ENCODE assay signal across 8 cellular contexts in the genomic region with DNA sequence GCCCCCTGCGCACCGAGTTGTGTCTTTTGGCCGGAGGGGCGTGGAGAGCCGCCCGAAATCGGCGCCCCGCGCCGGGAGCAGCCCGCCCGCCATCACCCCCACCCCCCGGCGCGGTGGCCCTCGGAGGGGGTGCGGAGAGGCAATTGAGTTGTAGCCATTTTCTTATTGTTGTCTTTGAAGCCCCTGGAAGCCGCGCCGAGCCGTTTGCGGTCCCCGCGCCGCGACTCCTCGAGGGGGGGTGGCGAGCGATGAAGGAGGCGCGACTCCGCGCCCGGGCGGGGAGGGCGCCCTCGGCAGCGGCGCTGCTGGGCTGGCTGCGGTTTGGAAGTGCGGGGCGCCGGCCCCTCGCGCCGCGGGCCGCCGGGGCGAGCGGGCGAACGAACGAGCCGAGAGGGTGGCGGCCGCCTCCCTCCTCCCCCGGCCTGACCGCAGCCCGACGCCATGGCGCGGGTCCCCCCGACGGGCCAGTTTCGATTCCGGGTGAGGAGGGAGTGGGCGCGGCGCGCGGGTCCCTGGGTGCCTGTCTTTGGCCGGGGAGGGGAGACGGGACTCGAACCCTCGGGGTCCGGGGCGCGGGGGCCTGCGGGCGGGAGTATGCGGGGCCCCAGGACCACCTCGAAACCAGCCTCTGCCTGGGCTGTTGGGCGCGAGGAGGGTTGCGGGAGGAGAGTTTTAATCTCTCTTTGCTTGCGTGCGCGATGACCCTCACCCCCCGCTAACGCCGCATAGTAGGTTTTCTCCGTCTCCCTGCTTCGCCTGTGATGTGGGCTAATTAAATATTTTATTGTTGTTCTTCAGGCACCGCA. TPM values are rescaled to one million over a fixed set of nuclear protein-coding genes. Genes with fewer than 3 reads are reported as not detected.
A peak's percentile ranks its signal among the peaks of the same experiment; 100 is the strongest.
DNase-seq lines count a peak whose midpoint lies in the region; ATAC-seq, FAIRE-seq and TF ChIP-seq lines count a peak whose summit lies in the region.

No MANE protein-coding gene starts in this region.

- peaks cover 4% of the 10 kb centered on the region; the same call in 1 of the 2 replicates for H3K9me3 ChIP-seq in HUES6 (ENCODE audit: control insufficient read depth, insufficient read depth, low read depth, low read length)
- H3K9me3 ChIP-seq in H1 (ENCODE audit: insufficient read depth in 2 of 2, low read depth in 1 of 2, low read length in 1 of 2) = no peaks in the 10 kb centered on the region
- H3K9me3 ChIP-seq in mononuclear cell (ENCODE audit: low read depth, low read length) = no peaks in the 10 kb centered on the region

- no peak overlapping the region for H3K4ac ChIP-seq in H1 (replicated peaks; ENCODE audit: insufficient read length, low read depth, low read length)

- H3K56ac ChIP-seq in H1 (replicated peaks; ENCODE audit: insufficient read length, low read depth, low read length) = no peak overlapping the region

- no peaks in the 10 kb centered on the region for H4K20me1 ChIP-seq in H1 (replicated peaks in 1 of 2; ENCODE audit: control insufficient read depth in 1 of 2, insufficient read depth in 2 of 2, low read length in 2 of 2)

- H3K4me2 ChIP-seq in H1 (ENCODE audit: insufficient read depth in 1 of 2, low read depth in 2 of 2, low read length in 2 of 2) = peak overlapping the region; percentile 75 to 81

- CTCF ChIA-PET in BJ (lab: Yijun Ruan, JAX) (interaction anchor here (1.2 kb wide), 1 partner anchor 528 kb away, joined by 3 read pairs; no protein-coding TSS in a partner anchor), H1 (lab: Charles Lee; ENCODE audit: partially characterized antibody) (interaction anchor here (0.8 to 1.4 kb wide), 2 partner anchors 23 to 141 kb away, joined by 3 read pairs; no protein-coding TSS in a partner anchor)

- no peak for DNase-seq in BJ (ENCODE audit: low read depth)
- peak; percentile 82 for DNase-seq in activated CD8-positive, alpha-beta memory T cell treated with anti-CD3 and anti-CD28 coated beads for 24 hours
- DNase-seq in H1 (ENCODE audit: low read depth in 1 of 2, low spot score in 2 of 2) = peak in 1 of 2 experiments; percentile 66
- DNase-seq in stimulated activated naive CD4-positive, alpha-beta T cell (lab: John Stamatoyannopoulos, UW) = peak; percentile 55 to 72 (median 67)

- H2AK5ac ChIP-seq in H1 (ENCODE audit: low read depth, low read length) = no peak overlapping the region

- no peak overlapping the region for H3K23ac ChIP-seq in H1 (ENCODE audit: insufficient read length)

- H2BK120ac ChIP-seq in H1 (replicated peaks; ENCODE audit: low read depth, low read length) = no peak overlapping the region

- no peak for ATAC-seq in GM21529 (IDR thresholded peaks at IDR 0.05; ENCODE audit: unreplicated experiment)
- no peak for ATAC-seq in HG03025 (IDR thresholded peaks at IDR 0.05; ENCODE audit: low FRiP score, unreplicated experiment)

- no peak overlapping the region for H2AFZ ChIP-seq in H1 (ENCODE audit: low read length)

- no peaks in the 10 kb centered on the region for H3K79me1 ChIP-seq in H1 (ENCODE audit: low read depth, low read length)

- peak overlapping the region; percentile 57; the same call in 1 of the 2 replicates for H3K27ac ChIP-seq in HUES6 (ENCODE audit: low read depth, low read length)
- peak overlapping the region; percentile 34; the same call in 1 of the 2 replicates for H3K27ac ChIP-seq in H1 (ENCODE audit: low read depth, low read length)

- H3K23me2 ChIP-seq in H1 (ENCODE audit: low read depth, low read length) = peaks cover 8% of the 10 kb centered on the region

- no peak for TF ChIP-seq CTCF in BJ (IDR thresholded peaks at IDR 0.05; ENCODE audit: insufficient read depth, low read depth, low read length)
- no peak for TF ChIP-seq CTCF in H1 (IDR thresholded peaks at IDR 0.05; ENCODE audit: control extremely low read depth in 1 of 3, insufficient read depth in 1 of 3, low read depth in 1 of 3, low read length in 3 of 3)

- H3K79me2 ChIP-seq in H1 (ENCODE audit: control insufficient read depth in 1 of 2, insufficient read depth in 2 of 2, low read length in 2 of 2) = peaks cover 0 to 44% of the 10 kb centered on the region in 2 experiments; a peak in 2 of 4 replicates

- TF ChIP-seq EP300 in H1 (IDR thresholded peaks at IDR 0.05; ENCODE audit: borderline replicate concordance in 1 of 2, low read depth in 2 of 2, low read length in 2 of 2) = no peak

- peak overlapping the region; percentile 83 for H3K9ac ChIP-seq in HUES6 (ENCODE audit: low read length)
- peak overlapping the region; percentile 72 to 94 (median 78); a peak in 6 of 7 replicates for H3K9ac ChIP-seq in H1 (replicated peaks in 1 of 4; ENCODE audit: extremely low read depth in 1 of 4, low read depth in 3 of 4, low read length in 3 of 4)

- peak overlapping the region; percentile 87 for H3K4me3 ChIP-seq in BJ (ENCODE audit: low read depth, low read length)
- H3K4me3 ChIP-seq in HUES6 (ENCODE audit: low read depth, low read length) = peak overlapping the region; percentile 91
- H3K4me3 ChIP-seq in H1 (ENCODE audit: extremely low read depth in 1 of 4, insufficient read depth in 2 of 4, low read depth in 3 of 4, low read length in 4 of 4) = peak overlapping the region; percentile 77 to 99 (median 81)
- peak overlapping the region; percentile 98 for H3K4me3 ChIP-seq in mononuclear cell (ENCODE audit: low read length)

- FAIRE-seq in H1 (lab: Jason Lieb, UNC) = no peak

- H3K4me1 ChIP-seq in HUES6 (ENCODE audit: control insufficient read depth, insufficient read depth, low read length) (peaks cover 23% of the 10 kb centered on the region), H1 (replicated peaks in 1 of 4; ENCODE audit: control insufficient read depth in 3 of 4, insufficient read depth in 4 of 4, low read length in 3 of 4) (peaks cover 0 to 8% (median 3%) of the 10 kb centered on the region in 4 experiments; a peak in 2 of 7 replicates), mononuclear cell (ENCODE audit: insufficient read depth, low read length) (peaks cover 49% of the 10 kb centered on the region)

- no peak overlapping the region for H2BK20ac ChIP-seq in H1 (ENCODE audit: low read length)

- no peak overlapping the region for H4K91ac ChIP-seq in H1 (replicated peaks; ENCODE audit: insufficient read length, low read length)

- TF ChIP-seq RAD21 in H1 (IDR thresholded peaks at IDR 0.05 in 1 of 2, conservative IDR thresholded peaks at IDR 0.05 in 1 of 2; ENCODE audit: low read depth in 2 of 2, low read length in 2 of 2) = no peak

- H4K5ac ChIP-seq in H1 (ENCODE audit: insufficient read length, low read depth, low read length) = no peak overlapping the region

- TF ChIP-seq POLR2A in H1 (IDR thresholded peaks at IDR 0.05; ENCODE audit: control extremely low read depth in 1 of 2, low read depth in 2 of 2, low read length in 2 of 2) = no peak

- POLR2A ChIA-PET in BJ (lab: Charles Lee) (interaction anchor here (0.6 to 1.5 kb wide), 4 partner anchors 44 to 814 kb away, joined by 3 to 7 read pairs (median 4); no protein-coding TSS in a partner anchor), H1 (lab: Charles Lee; ENCODE audit: partially characterized antibody) (interaction anchor here (0.6 to 2.6 kb wide), 8 partner anchors 10 to 1276 kb away, joined by 4 to 36 read pairs (median 6); a partner anchor contains a TSS)

- H3K14ac ChIP-seq in H1 (ENCODE audit: insufficient read length) = no peak overlapping the region

- peak overlapping the region; percentile 94; the same call in 1 of the 2 replicates for H4K8ac ChIP-seq in H1 (ENCODE audit: extremely low read depth, insufficient read depth, low read length)

- no peaks in the 10 kb centered on the region for H3K36me3 ChIP-seq in BJ (ENCODE audit: control insufficient read depth, insufficient read depth, low read length)
- H3K36me3 ChIP-seq in HUES6 (ENCODE audit: control insufficient read depth, insufficient read depth, low read length) = peaks cover 6% of the 10 kb centered on the region; the same call in 1 of the 2 replicates
- peaks cover 0 to 18% (median 0%) of the 10 kb centered on the region in 4 experiments; a peak in 1 of 8 replicates for H3K36me3 ChIP-seq in H1 (ENCODE audit: control insufficient read depth in 2 of 4, insufficient read depth in 4 of 4, low read length in 3 of 4)

- H3K18ac ChIP-seq in H1 (ENCODE audit: extremely low read depth, low read length) = no peak overlapping the region; the same call in none of the 2 replicates

- no peak overlapping the region for H2BK12ac ChIP-seq in H1 (ENCODE audit: low read depth, low read length)

- no peak overlapping the region for H2BK15ac ChIP-seq in H1 (ENCODE audit: low read length)

- H2BK5ac ChIP-seq in H1 (ENCODE audit: low read depth, low read length) = no peak overlapping the region

- no peaks in the 10 kb centered on the region for H3K27me3 ChIP-seq in BJ (ENCODE audit: control insufficient read depth, insufficient read depth, low read length)
- H3K27me3 ChIP-seq in HUES6 (ENCODE audit: control insufficient read depth, insufficient read depth, low read length) = 0 out of 2 replicates have a peak, but pooled peaks cover 4% of the 10 kb centered on the region
- no peaks in the 10 kb centered on the region for H3K27me3 ChIP-seq in H1 (replicated peaks in 1 of 4; ENCODE audit: control insufficient read depth in 3 of 4, extremely low read depth in 1 of 4, insufficient read depth in 3 of 4, low read length in 3 of 4)
- peaks cover 4% of the 10 kb centered on the region for H3K27me3 ChIP-seq in mononuclear cell (ENCODE audit: insufficient read depth, low read length)

- WGBS in H1 (ENCODE audit: extremely low coverage in 1 of 2, insufficient coverage in 1 of 2, insufficient read length in 1 of 2, insufficient replicate concordance in 2 of 2, low coverage in 1 of 2, low lambda C conversion rate in 2 of 2, missing lambda C conversion rate in 1 of 2), 2 experiments = 1% methylated on average over 17 of the region's 96 CpGs; no CpG with 5 or more reads in 1 of the 2 experiments

TF ChIP-seq in H1, 55 proteins besides CTCF, POLR2A, EP300 and RAD21 (continues in another document):
- peak in 1 of 2 experiments; percentile 66; a peak in 2 of 4 replicates for TF ChIP-seq SIN3A (conservative IDR thresholded peaks at IDR 0.05 in 1 of 2, IDR thresholded peaks at IDR 0.05 in 1 of 2; ENCODE audit: low read depth in 1 of 2, low read length in 2 of 2)
- 0 out of 2 replicates have a peak, but pooled peaks have one; percentile 21 for TF ChIP-seq SUZ12 (IDR thresholded peaks at IDR 0.05; ENCODE audit: low read length)
- TF ChIP-seq TBP (IDR thresholded peaks at IDR 0.05; ENCODE audit: low read depth, low read length) = no peak

RNA-seq across cellular contexts. Expression of a gene that starts 1.3 kb away (rescaled TPM):
- polyA plus RNA-seq in BJ (2011; rRNA removed) = 152 and 154 TPM in 2 replicates
- polyA minus RNA-seq in BJ (2011; rRNA and poly(A)+ RNA removed) = 262 and 397 TPM in 2 replicates
- 36.9 and 39.2 TPM in 2 replicates for total RNA-seq in H1 (2021; fragmentation: NEBNext Ultra II Directional; extraction: Animal tissue kit (Norgen Biotek cat#: 25700))
- polyA plus RNA-seq in H1 (2011; rRNA removed) = 32.4 and 37.2 TPM in 2 replicates
- polyA plus RNA-seq in H1 (2011; cell fraction: cytosol; rRNA removed) = 32.6 TPM
- polyA plus RNA-seq in H1 (2011; cell fraction: nucleus; rRNA removed) = 50.9 TPM
- 26.7 to 31.6 TPM (median 27.9 TPM) in 4 replicates for polyA plus RNA-seq in H1 (2012, experiment 1 of 2)
- 7.9 TPM for polyA plus RNA-seq in H1 (2012, experiment 2 of 2)
- 22.4 TPM for polyA plus RNA-seq in H1 (2013, experiment 1 of 2)
- polyA plus RNA-seq in H1 (2013, experiment 2 of 2) = 23.5 TPM
- 75.3 and 97.5 TPM in 2 replicates for polyA minus RNA-seq in H1 (2011; rRNA and poly(A)+ RNA removed)
- 50.1 TPM for polyA minus RNA-seq in H1 (2011; cell fraction: cytosol; rRNA and poly(A)+ RNA removed)
- polyA minus RNA-seq in H1 (2011; cell fraction: nucleus; rRNA and poly(A)+ RNA removed) = 129 TPM
- 150 TPM for total RNA-seq in mononuclear cell
